11 cellular contexts compared by ENCODE assay signal in the genomic region with DNA sequence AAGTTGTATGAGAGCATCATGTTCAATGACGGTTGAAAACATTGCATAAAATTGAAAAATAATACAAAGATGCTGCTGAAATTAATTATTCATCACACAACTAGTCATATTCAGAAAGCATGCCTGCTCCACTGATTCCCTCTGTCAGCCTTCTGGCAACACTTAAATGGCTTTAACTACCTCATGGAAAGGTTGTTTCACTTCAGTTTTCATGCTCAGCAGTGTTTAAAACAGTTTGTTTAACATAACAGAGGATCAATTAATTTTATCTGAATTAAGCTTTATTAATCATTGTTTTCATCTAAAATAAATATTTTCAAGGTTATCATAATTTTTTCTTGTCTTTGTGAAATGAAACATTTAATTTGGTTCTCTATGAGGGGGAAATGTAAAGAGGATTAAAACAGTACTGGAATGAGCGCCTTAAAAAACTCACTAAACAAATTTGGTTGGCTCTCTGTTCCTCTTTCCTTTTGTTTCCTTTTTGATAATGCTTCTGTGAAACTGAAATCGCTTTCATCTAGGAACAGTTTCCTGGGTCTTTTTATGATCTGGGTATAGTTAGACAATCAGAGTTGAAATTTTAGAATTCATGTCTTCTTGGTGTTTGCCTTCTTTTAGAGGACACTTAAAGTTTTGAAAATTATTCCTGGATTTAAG.
A peak's percentile ranks its signal among the peaks of the same experiment; 100 is the strongest.
DNase-seq lines count a peak whose midpoint lies in the region; ATAC-seq and TF ChIP-seq lines count a peak whose summit lies in the region.
"Had no signal": no experiment of that assay in that cellular context is flagged by ENCODE, and none has a peak within 500 bp of the region (broad histone marks: within the 10 kb centered on the region; RNA-seq: fewer than 3 reads in every experiment).

No MANE protein-coding gene starts in this region.

- ATAC-seq in GM18511 (IDR thresholded peaks at IDR 0.05; ENCODE audit: unreplicated experiment) (peak; percentile 81), GM21526 (IDR thresholded peaks at IDR 0.05; ENCODE audit: low FRiP score, unreplicated experiment) (peak; percentile 78), HG03108 (IDR thresholded peaks at IDR 0.05; ENCODE audit: unreplicated experiment) (peak; percentile 61), foreskin keratinocyte (no peak)
- ATAC-seq: WTC11 had no signal

- H3K4me3 ChIP-seq in SK-N-MC = peak overlapping the region; percentile 47
- H3K4me3 ChIP-seq in SJCRH30 = no peak overlapping the region

- H3K27ac ChIP-seq in SK-N-MC (peak overlapping the region; percentile 93), SJCRH30 (no peak overlapping the region), foreskin keratinocyte (no peak overlapping the region)

- DNase-seq in SK-N-MC (ENCODE audit: low read depth, low spot score) (no peak), DMS79 treated with DMSO at 0.1 percent for 48 hours (lab: John Stamatoyannopoulos, UW) (no peak), SJCRH30 (no peak), foreskin keratinocyte (no peak), HCEC 1CT (no peak)
- DNase-seq: CD8-positive, alpha-beta memory T cell; NCI-H187 treated with DMSO at 0.1 percent for 48 hours had no signal

- peak overlapping the region; percentile 41 for H3K9ac ChIP-seq in SK-N-MC (ENCODE audit: insufficient read length)

- H3K27me3 ChIP-seq in SJCRH30 (no peaks in the 10 kb centered on the region), foreskin keratinocyte (no peaks in the 10 kb centered on the region)

- H3K4me1 ChIP-seq in SJCRH30 (no peaks in the 10 kb centered on the region), foreskin keratinocyte (no peaks in the 10 kb centered on the region)

- TF ChIP-seq CTCF in foreskin keratinocyte (conservative IDR thresholded peaks at IDR 0.05) = no peak

- no peaks in the 10 kb centered on the region for H3K36me3 ChIP-seq in SK-N-MC (ENCODE audit: insufficient read depth, low read length)
- no peaks in the 10 kb centered on the region for H3K36me3 ChIP-seq in SJCRH30

- H3K9me3 ChIP-seq in SK-N-MC (ENCODE audit: low read depth, low read length) (no peaks in the 10 kb centered on the region), SJCRH30 (replicated peaks) (no peaks in the 10 kb centered on the region)
